23 cellular contexts compared by ENCODE assay signal in the genomic region with DNA sequence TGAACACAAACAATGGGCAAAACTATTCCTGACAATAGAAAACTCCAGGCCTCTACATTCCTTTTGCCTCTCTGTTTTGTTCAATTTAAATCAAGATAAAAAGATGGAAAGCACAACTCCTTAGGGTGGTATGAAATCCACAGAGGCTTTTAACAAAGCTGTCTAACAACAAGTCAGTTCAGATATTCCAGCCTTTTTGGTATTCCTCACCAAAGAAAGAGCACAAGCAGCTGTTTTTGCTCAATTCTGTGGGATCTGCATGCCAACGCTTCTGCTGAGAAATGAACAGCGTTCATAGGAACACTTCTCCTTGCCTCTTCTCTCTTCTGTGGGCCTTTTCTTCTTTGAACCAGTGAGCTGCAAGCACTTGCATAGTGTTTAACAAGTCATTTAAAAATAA.
DNase-seq lines count a peak whose midpoint lies in the region; ATAC-seq and TF ChIP-seq lines count a peak whose summit lies in the region.
"Had no signal": no experiment of that assay in that cellular context is flagged by ENCODE, and none has a peak within 500 bp of the region (broad histone marks: within the 10 kb centered on the region; RNA-seq: fewer than 3 reads in every experiment).

No MANE protein-coding gene starts in this region.

- peak overlapping the region; percentile 45 for H3K27ac ChIP-seq in endodermal cell (ENCODE audit: low read depth, low read length)
- no peak overlapping the region for H3K27ac ChIP-seq in CD8-positive, alpha-beta T cell (ENCODE audit: low read depth, low read length)
- H3K27ac ChIP-seq: 22Rv1; BLaER1 treated with 17β-estradiol and CSF1 and Interleukin-3, amounts not matched to agents 10 nM and 100 nM; spleen; suprapubic skin had no signal

- H3K27me3 Mint-ChIP-seq in endodermal cell (ENCODE audit: insufficient read depth) (no peaks in the 10 kb centered on the region), mesothelial cell of epicardium (ENCODE audit: low read depth) (no peaks in the 10 kb centered on the region)
- H3K27me3 Mint-ChIP-seq in CD8-positive, alpha-beta T cell (ENCODE audit: low read depth), result no peaks in the 10 kb centered on the region
- H3K27me3 Mint-ChIP-seq: activated CD4-positive, alpha-beta T cell treated with anti-CD3 and anti-CD28 coated beads, Interleukin-2, amount 10 ng/mL, durations not matched to agents 24 days and 14 days; naive B cell had no signal

- no peak overlapping the region for H3K27ac Mint-ChIP-seq in endodermal cell
- H3K27ac Mint-ChIP-seq in mesothelial cell of epicardium, result peak overlapping the region; percentile 57
- no peak overlapping the region for H3K27ac Mint-ChIP-seq in CD8-positive, alpha-beta T cell
- H3K27ac Mint-ChIP-seq: activated CD4-positive, alpha-beta T cell treated with anti-CD3 and anti-CD28 coated beads, Interleukin-2, amount 10 ng/mL, durations not matched to agents 24 days and 14 days; progenitor cell of endocrine pancreas had no signal

- H3K4me3 ChIP-seq in endodermal cell (ENCODE audit: low read length), result no peak overlapping the region
- no peak overlapping the region for H3K4me3 ChIP-seq in CD8-positive, alpha-beta T cell (ENCODE audit: low read depth, low read length)
- H3K4me3 ChIP-seq: BLaER1 treated with 17β-estradiol and CSF1 and Interleukin-3, amounts not matched to agents 10 nM and 100 nM; lung; spleen; suprapubic skin had no signal

- no peaks in the 10 kb centered on the region for H3K9me3 ChIP-seq in endodermal cell (ENCODE audit: control insufficient read depth, low read length)
- no peaks in the 10 kb centered on the region for H3K9me3 ChIP-seq in CD8-positive, alpha-beta T cell (ENCODE audit: low read length)
- H3K9me3 ChIP-seq: BLaER1 treated with 17β-estradiol and CSF1 and Interleukin-3, amounts not matched to agents 10 nM and 100 nM; spleen; suprapubic skin had no signal

- POLR2A ChIA-PET in CD8-positive, alpha-beta T cell (lab: Charles Lee), result no interaction called here

- ATAC-seq in Right ventricle myocardium inferior (peak; percentile 74), left cardiac atrium (no peak), HG03565 (IDR thresholded peaks at IDR 0.05; ENCODE audit: unreplicated experiment) (no peak)
- no peak for ATAC-seq in CD8-positive, alpha-beta T cell
- ATAC-seq: Panc1 had no signal

- no peaks in the 10 kb centered on the region for H3K36me3 Mint-ChIP-seq in endodermal cell (ENCODE audit: low read depth)
- no peaks in the 10 kb centered on the region for H3K36me3 Mint-ChIP-seq in mesothelial cell of epicardium
- H3K36me3 Mint-ChIP-seq in CD8-positive, alpha-beta T cell, result no peaks in the 10 kb centered on the region
- H3K36me3 Mint-ChIP-seq: naive B cell had no signal

- H3K4me1 ChIP-seq in endodermal cell (ENCODE audit: control insufficient read depth, insufficient read depth, low read length), result peaks cover 8% of the 10 kb centered on the region
- H3K4me1 ChIP-seq in CD8-positive, alpha-beta T cell (ENCODE audit: insufficient read depth, low read length), result no peaks in the 10 kb centered on the region

- H3K36me3 ChIP-seq in endodermal cell (ENCODE audit: control insufficient read depth, insufficient read depth, low read length), result no peaks in the 10 kb centered on the region
- H3K36me3 ChIP-seq in CD8-positive, alpha-beta T cell (ENCODE audit: insufficient read depth, low read length), result no peaks in the 10 kb centered on the region
- H3K36me3 ChIP-seq: BLaER1 treated with 17β-estradiol and CSF1 and Interleukin-3, amounts not matched to agents 10 nM and 100 nM; spleen; suprapubic skin had no signal

- no peak for TF ChIP-seq CTCF in endodermal cell (conservative IDR thresholded peaks at IDR 0.05)
- TF ChIP-seq CTCF in mesothelial cell of epicardium (IDR thresholded peaks at IDR 0.05; ENCODE audit: unreplicated experiment), result no peak
- TF ChIP-seq CTCF in CD8-positive, alpha-beta T cell (IDR thresholded peaks at IDR 0.05), result no peak

- H3K9me3 Mint-ChIP-seq in endodermal cell (no peaks in the 10 kb centered on the region), mesothelial cell of epicardium (no peaks in the 10 kb centered on the region)
- H3K9me3 Mint-ChIP-seq in CD8-positive, alpha-beta T cell, result no peaks in the 10 kb centered on the region
- H3K9me3 Mint-ChIP-seq: activated CD4-positive, alpha-beta T cell treated with anti-CD3 and anti-CD28 coated beads, Interleukin-2, amount 10 ng/mL, durations not matched to agents 24 days and 14 days; naive B cell had no signal

- H3K4me1 Mint-ChIP-seq in endodermal cell (peaks cover 26% of the 10 kb centered on the region), mesothelial cell of epicardium (peaks cover 31% of the 10 kb centered on the region)
- H3K4me1 Mint-ChIP-seq in CD8-positive, alpha-beta T cell (ENCODE audit: low read depth), result no peaks in the 10 kb centered on the region
- H3K4me1 Mint-ChIP-seq: activated CD4-positive, alpha-beta T cell treated with anti-CD3 and anti-CD28 coated beads, Interleukin-2, amount 10 ng/mL, durations not matched to agents 24 days and 14 days had no signal

- intact Hi-C loops in Right ventricle myocardium inferior (cut with DNase I) (loop anchor here (10.0 kb wide), 2 partner anchors 205 to 585 kb away; no protein-coding TSS in a partner anchor), left cardiac atrium (cut with DNase I) (no loop called here)
- intact Hi-C loops in CD8-positive, alpha-beta T cell (cut with DNase I, micrococcal nuclease), result no loop called here

- 68 to 92% methylated on average over 2 of the region's 2 CpGs for WGBS in endodermal cell (ENCODE audit: insufficient coverage in 1 of 2, insufficient read length in 1 of 2), 2 experiments

- H3K4me3 Mint-ChIP-seq in endodermal cell, result no peak overlapping the region
- no peak overlapping the region for H3K4me3 Mint-ChIP-seq in mesothelial cell of epicardium
- no peak overlapping the region for H3K4me3 Mint-ChIP-seq in CD8-positive, alpha-beta T cell
- H3K4me3 Mint-ChIP-seq: activated CD4-positive, alpha-beta T cell treated with anti-CD3 and anti-CD28 coated beads, Interleukin-2, amount 10 ng/mL, durations not matched to agents 24 days and 14 days; naive B cell had no signal

- H3K9ac ChIP-seq in endodermal cell (ENCODE audit: extremely low read depth, low read length, poor library complexity, severe bottlenecking), result no peak overlapping the region
- H3K9ac ChIP-seq: BLaER1 treated with 17β-estradiol and CSF1 and Interleukin-3, amounts not matched to agents 10 nM and 100 nM had no signal

- CTCF ChIA-PET in CD8-positive, alpha-beta T cell (lab: Charles Lee), result no interaction called here

- DNase-seq in Right ventricle myocardium inferior (ENCODE audit: missing footprints), result no peak
- DNase-seq in left cardiac atrium, result no peak
- DNase-seq in endodermal cell, result no peak
- no peak for DNase-seq in mesothelial cell of epicardium (ENCODE audit: low spot score in 2 of 2, unreplicated experiment in 2 of 2)
- DNase-seq in MV-4-11 (lab: John Stamatoyannopoulos, UW), result no peak
- no peak for DNase-seq in NK-92 (lab: John Stamatoyannopoulos, UW; ENCODE audit: unreplicated experiment)
- no peak for DNase-seq in CD8-positive, alpha-beta T cell
- DNase-seq: activated CD4-positive, alpha-beta T cell treated with anti-CD3 and anti-CD28 coated beads, Interleukin-2, amount 10 ng/mL, durations not matched to agents 24 days and 14 days; aorta; DMS 273 treated with DMSO at 0.1 percent for 48 hours; GF-D8; naive B cell; NCI-H1436 treated with DMSO at 0.1 percent for 48 hours; spleen; stimulated activated CD8-positive, alpha-beta memory T cell treated with anti-CD3 and anti-CD28 coated beads, Interleukin-4, amount 100 ng/mL, for 48 hours; SW 1271 had no signal

- no peaks in the 10 kb centered on the region for H3K27me3 ChIP-seq in endodermal cell (ENCODE audit: control insufficient read depth, insufficient read depth, low read length, poor library complexity, severe bottlenecking)
- no peaks in the 10 kb centered on the region for H3K27me3 ChIP-seq in CD8-positive, alpha-beta T cell (ENCODE audit: insufficient read depth, low read length)
- H3K27me3 ChIP-seq: BLaER1 treated with 17β-estradiol and CSF1 and Interleukin-3, amounts not matched to agents 10 nM and 100 nM; spleen; suprapubic skin had no signal
